Comparison of ENCODE assay signal across 8 cellular contexts in genomic region chr4:118281611-118282442, GRCh38.
A peak's percentile ranks its signal among the peaks of the same experiment; 100 is the strongest.
DNase-seq lines count a peak whose midpoint lies in the region; ATAC-seq, FAIRE-seq and TF ChIP-seq lines count a peak whose summit lies in the region.

No MANE protein-coding gene starts in this region.

- in situ Hi-C loops in HAP-1 (cut with MboI; ENCODE audit: low sequenced_read_pairs), result loop anchor here (10.0 kb wide), 1 partner anchor 63 kb away; no protein-coding TSS in a partner anchor

- H3K9me3 Mint-ChIP-seq in CD8-positive, alpha-beta T cell, result no peaks in the 10 kb centered on the region

- no peak overlapping the region for H3K27ac ChIP-seq in CD8-positive, alpha-beta T cell (ENCODE audit: low read depth, low read length)

- H3K4me3 ChIP-seq in CD8-positive, alpha-beta T cell (ENCODE audit: low read depth, low read length), result no peak overlapping the region
- H3K4me3 ChIP-seq in HAP-1, result no peak overlapping the region

- CTCF ChIA-PET in CD8-positive, alpha-beta T cell (lab: Charles Lee), result interaction anchor here (1.1 kb wide), 1 partner anchor 71 kb away, joined by 3 read pairs; no protein-coding TSS in a partner anchor

- no peak for FAIRE-seq in D721Med (lab: Jason Lieb, UNC)

- no peaks in the 10 kb centered on the region for H3K9me3 ChIP-seq in CD8-positive, alpha-beta T cell (ENCODE audit: low read length)
- H3K9me3 ChIP-seq in HAP-1, result no peaks in the 10 kb centered on the region

- H3K4me3 Mint-ChIP-seq in CD8-positive, alpha-beta T cell, result no peak overlapping the region

- H3K27me3 ChIP-seq in CD8-positive, alpha-beta T cell (ENCODE audit: insufficient read depth, low read length), result no peaks in the 10 kb centered on the region
- no peaks in the 10 kb centered on the region for H3K27me3 ChIP-seq in HAP-1 (ENCODE audit: low read depth)

- H3K4me1 Mint-ChIP-seq in CD8-positive, alpha-beta T cell (ENCODE audit: low read depth), result peaks cover 59% of the 10 kb centered on the region

- H3K36me3 Mint-ChIP-seq in CD8-positive, alpha-beta T cell, result peaks cover 49% of the 10 kb centered on the region

- intact Hi-C loops in CD8-positive, alpha-beta T cell (cut with DNase I, micrococcal nuclease), result loop anchor here (1.0 to 10.0 kb wide), 9 partner anchors 71 to 1170 kb away; partner anchors contain the start of genes PRSS12 (in 2 of the 2), SEC24D (in 1 of the 2) and USP53 (in 1 of the 2)

- peak overlapping the region; percentile 58 for H3K27ac Mint-ChIP-seq in CD8-positive, alpha-beta T cell

- no peak for ATAC-seq in CD8-positive, alpha-beta T cell

- peaks cover 29% of the 10 kb centered on the region for H3K4me1 ChIP-seq in CD8-positive, alpha-beta T cell (ENCODE audit: insufficient read depth, low read length)
- peaks cover 35% of the 10 kb centered on the region for H3K4me1 ChIP-seq in HAP-1

- POLR2A ChIA-PET in CD8-positive, alpha-beta T cell (lab: Charles Lee), result no interaction called here

- DNase-seq in CD8-positive, alpha-beta T cell, result no peak
- DNase-seq in HAP-1 (ENCODE audit: low spot score in 2 of 2) (peak; percentile 75 to 83), UCSD-AML1 (lab: John Stamatoyannopoulos, UW; ENCODE audit: unreplicated experiment) (peak; percentile 9), kidney glomerular epithelial cell (lab: John Stamatoyannopoulos, UW) (peak; percentile 62), COR-L47 (lab: John Stamatoyannopoulos, UW) (no peak), D721Med (ENCODE audit: insufficient read length, low spot score) (no peak), NOMO-1 (lab: John Stamatoyannopoulos, UW; ENCODE audit: unreplicated experiment in 2 of 2) (no peak), NCI-H1694 (lab: John Stamatoyannopoulos, UW) (no peak)

- no peaks in the 10 kb centered on the region for H3K27me3 Mint-ChIP-seq in CD8-positive, alpha-beta T cell (ENCODE audit: low read depth)

- H3K36me3 ChIP-seq in CD8-positive, alpha-beta T cell (ENCODE audit: insufficient read depth, low read length), result peaks cover 3% of the 10 kb centered on the region
- peaks cover 36% of the 10 kb centered on the region for H3K36me3 ChIP-seq in HAP-1 (replicated peaks)

- no peak for TF ChIP-seq CTCF in CD8-positive, alpha-beta T cell (IDR thresholded peaks at IDR 0.05)
- no peak for TF ChIP-seq CTCF in D721Med (IDR thresholded peaks at IDR 0.05; ENCODE audit: insufficient read depth, missing control alignments)

Comparison
In these comparisons a context has a peak if more than half of its experiments do, and no peak if none do; other contexts are left out.
1. DNase-seq: peak in HAP-1 (2 of 2), UCSD-AML1 (single experiment) and kidney glomerular epithelial cell (single experiment); none in CD8-positive, alpha-beta T cell (0 of 7), COR-L47 (single experiment), D721Med (single experiment), NOMO-1 (0 of 2) and NCI-H1694 (single experiment).